Comparison of ENCODE assay signal across 9 cellular contexts in the genomic region with DNA sequence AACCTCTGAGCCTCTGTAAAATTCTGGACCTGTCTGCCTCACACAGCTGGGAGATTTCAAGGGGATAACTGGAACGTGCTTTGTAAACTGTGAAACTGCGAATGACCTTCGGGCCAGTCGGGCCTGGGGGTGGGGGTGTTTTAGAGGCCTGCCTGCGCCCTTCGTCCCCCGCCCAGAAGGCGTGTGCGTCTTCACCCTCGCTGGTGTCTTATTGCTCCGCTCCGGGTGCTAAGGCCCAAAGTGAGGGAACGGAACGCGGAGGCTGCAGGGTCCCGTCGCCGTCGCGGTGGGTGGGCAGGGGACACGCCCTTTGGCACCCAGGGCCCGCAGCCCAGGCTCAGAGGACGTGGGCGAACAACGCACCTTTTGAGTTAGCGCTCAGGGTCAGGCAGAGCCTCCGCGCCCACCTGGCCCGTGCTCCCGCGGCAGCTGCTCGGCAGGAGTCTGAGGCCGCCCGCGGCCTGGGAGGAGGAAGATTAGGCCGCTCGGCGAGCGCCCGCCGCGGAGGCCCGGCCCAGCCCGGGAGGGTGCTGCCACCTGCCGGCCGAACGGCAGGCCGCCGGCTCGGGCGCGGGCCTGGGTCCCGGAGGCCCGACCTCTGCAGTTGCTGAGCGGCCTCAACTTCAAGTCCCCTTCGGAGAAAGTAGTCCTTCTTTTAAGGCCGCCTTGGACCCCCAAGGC. TPM values are rescaled to one million over a fixed set of nuclear protein-coding genes. Genes with fewer than 3 reads are reported as not detected.
A peak's percentile ranks its signal among the peaks of the same experiment; 100 is the strongest.
DNase-seq lines count a peak whose midpoint lies in the region; ATAC-seq and TF ChIP-seq lines count a peak whose summit lies in the region.
"Had no signal": no experiment of that assay in that cellular context is flagged by ENCODE, and none has a peak within 500 bp of the region (broad histone marks: within the 10 kb centered on the region; RNA-seq: fewer than 3 reads in every experiment).

No MANE protein-coding gene starts in this region.

- no peaks in the 10 kb centered on the region for H3K9me3 ChIP-seq in Peyer's patch
- H3K9me3 ChIP-seq in neural cell (ENCODE audit: low read length) = no peaks in the 10 kb centered on the region
- no peaks in the 10 kb centered on the region for H3K9me3 ChIP-seq in stomach smooth muscle (ENCODE audit: control insufficient read depth in 2 of 2, low read length in 2 of 2)

- H3K27me3 ChIP-seq in Peyer's patch (no peaks in the 10 kb centered on the region), neural cell (ENCODE audit: insufficient read depth, low read depth, low read length) (peaks cover 23% of the 10 kb centered on the region), stomach smooth muscle (ENCODE audit: control insufficient read depth in 1 of 2, insufficient read depth in 2 of 2, low read length in 2 of 2) (no peaks in the 10 kb centered on the region)

- TF ChIP-seq POLR2A in Peyer's patch (IDR thresholded peaks at IDR 0.05) = peak in 1 of 2 donors; percentile 10

- H3K4me1 ChIP-seq in Peyer's patch (peaks cover 0 to 32% (median 17%) of the 10 kb centered on the region in 4 donors), stomach smooth muscle (ENCODE audit: control insufficient read depth, insufficient read depth, low read length) (peaks cover 46% of the 10 kb centered on the region)

- H3K36me3 ChIP-seq in Peyer's patch (peaks cover 0 to 5% (median 0%) of the 10 kb centered on the region in 3 donors), neural cell (ENCODE audit: insufficient read depth, low read length) (no peaks in the 10 kb centered on the region), stomach smooth muscle (ENCODE audit: control insufficient read depth in 2 of 2, insufficient read depth in 2 of 2, low read length in 2 of 2) (peaks cover 3 to 7% of the 10 kb centered on the region in 2 donors)

- H2AFZ ChIP-seq in neural cell (ENCODE audit: low read depth, low read length) = no peak overlapping the region

- TF ChIP-seq EP300 in neural cell (conservative IDR thresholded peaks at IDR 0.05; ENCODE audit: poor library complexity, severe bottlenecking) = peak; percentile 19

- no peak overlapping the region for H3K9ac ChIP-seq in neural cell (ENCODE audit: low read length)
- peak overlapping the region; percentile 72 to 73 for H3K9ac ChIP-seq in stomach smooth muscle (ENCODE audit: low read length in 2 of 2)

- ATAC-seq in HG03442 (IDR thresholded peaks at IDR 0.05; ENCODE audit: unreplicated experiment) (peak; percentile 47), HG02884 (IDR thresholded peaks at IDR 0.05; ENCODE audit: unreplicated experiment) (no peak)

- H3K27ac ChIP-seq in Peyer's patch (peak overlapping the region; percentile 38 to 73 (median 72)), neural cell (ENCODE audit: low read length) (no peak overlapping the region), stomach smooth muscle (ENCODE audit: low read length) (peak overlapping the region; percentile 86)
- H3K27ac ChIP-seq: epithelial cell of prostate had no signal

- peak; percentile 85 to 98 (median 92) for TF ChIP-seq CTCF in Peyer's patch (IDR thresholded peaks at IDR 0.05)
- TF ChIP-seq CTCF in neural cell (IDR thresholded peaks at IDR 0.05; ENCODE audit: poor library complexity, severe bottlenecking) = peak; percentile 93

- peak; percentile 72 for DNase-seq in Daoy (ENCODE audit: low read depth)
- DNase-seq in Peyer's patch = peak; percentile 37 to 81 (median 74)
- peak; percentile 49 for DNase-seq in activated T-helper 9 cell treated with anti-CD3 and anti-CD28 coated beads, Interleukin-2, amount 50 U/mL, for 16 hours (ENCODE audit: low read depth)
- peak; percentile 42 for DNase-seq in fibroblast of peridontal ligament (ENCODE audit: extremely low read depth)

- no peaks in the 10 kb centered on the region for H3F3A ChIP-seq in neural cell (ENCODE audit: insufficient read depth, low read length, poor library complexity, severe bottlenecking)

- H3K4me2 ChIP-seq in neural cell (ENCODE audit: low read length) = no peak overlapping the region

- TF ChIP-seq RAD21 in neural cell (conservative IDR thresholded peaks at IDR 0.05) = peak; percentile 89

- H3K79me2 ChIP-seq in neural cell (replicated peaks; ENCODE audit: insufficient read depth, low read length) = no peaks in the 10 kb centered on the region

- H3K4me3 ChIP-seq in Peyer's patch = peak overlapping the region; percentile 35 to 60 (median 49)
- H3K4me3 ChIP-seq in neural cell (ENCODE audit: low read length) = peak overlapping the region; percentile 54
- H3K4me3 ChIP-seq in stomach smooth muscle (ENCODE audit: low read length in 2 of 2) = peak overlapping the region; percentile 48 to 71

- no peaks in the 10 kb centered on the region for H3K9me2 ChIP-seq in neural cell (ENCODE audit: insufficient read depth, low read length)

- H4K20me1 ChIP-seq in neural cell (ENCODE audit: insufficient read depth) = no peaks in the 10 kb centered on the region

TF ChIP-seq in neural cell, 6 proteins besides CTCF, POLR2A, EP300 and RAD21:
- no peak for TF ChIP-seq REST (IDR thresholded peaks at IDR 0.05; ENCODE audit: borderline replicate concordance)
- peak; percentile 48 for TF ChIP-seq MXI1 (conservative IDR thresholded peaks at IDR 0.05; ENCODE audit: poor library complexity, severe bottlenecking)
- peak; percentile 92 for TF ChIP-seq SMC3 (conservative IDR thresholded peaks at IDR 0.05; ENCODE audit: poor library complexity)
- TF ChIP-seq TAF1 (IDR thresholded peaks at IDR 0.05; ENCODE audit: low read depth) = no peak
- TF ChIP-seq EZH2 (IDR thresholded peaks at IDR 0.05; ENCODE audit: borderline replicate concordance, insufficient read depth, low read length, poor library complexity, severe bottlenecking) = no peak
- no peak for TF ChIP-seq POLR2AphosphoS5 (IDR thresholded peaks at IDR 0.05)

RNA-seq across cellular contexts. Expression of gene DCAKD, which starts 29.7 kb away (rescaled TPM):
- total RNA-seq in Daoy (2014; rRNA removed; shearing (Covaris generic)) = 25.7 and 47.8 TPM in 2 replicates
- 10 to 100 TPM; 12.6 to 78.4 (median 23.2) TPM for total RNA-seq in Peyer's patch
- 68.5 and 75.0 TPM in 2 replicates for polyA plus RNA-seq in neural cell
- 67.0 and 71.8 TPM in 2 replicates for polyA minus RNA-seq in neural cell

RNA-seq across cellular contexts. Expression of gene NMT1, which starts 39.4 kb away (rescaled TPM):
- total RNA-seq in Daoy (2014; rRNA removed; shearing (Covaris generic)) = 112 and 640 TPM in 2 replicates
- total RNA-seq in Peyer's patch = 100 to 1,000 TPM in 1 of 4 donors, 10 to 100 TPM in 3; 60.9 to 111 (median 77.1) TPM
- polyA plus RNA-seq in neural cell = 23.4 and 28.7 TPM in 2 replicates
- 38.5 and 38.7 TPM in 2 replicates for polyA minus RNA-seq in neural cell

RNA-seq across cellular contexts. Expression of gene C1QL1, which starts 53.6 kb away (rescaled TPM):
- total RNA-seq in Daoy (2014; rRNA removed; shearing (Covaris generic)) = 1.2 and 4.9 TPM in 2 replicates
- 1 to 10 TPM in 1 of 4 donors, under 1 TPM in 1, not detected in 2; 0.67 to 3.3 TPM for total RNA-seq in Peyer's patch
- polyA plus RNA-seq in neural cell = 0.19 TPM in 1 of 2 replicates, not detected in the other
- not detected in 2 replicates for polyA minus RNA-seq in neural cell
